In genomic region chr7:139683137-139683871, GRCh38 we compare ENCODE assay signal across 9 cellular contexts.
DNase-seq lines count a peak whose midpoint lies in the region; ATAC-seq and TF ChIP-seq lines count a peak whose summit lies in the region.
"Had no signal": no experiment of that assay in that cellular context is flagged by ENCODE, and none has a peak within 500 bp of the region (broad histone marks: within the 10 kb centered on the region; RNA-seq: fewer than 3 reads in every experiment).

No MANE protein-coding gene starts in this region.

- no peak for TF ChIP-seq CTCF in PC-9 (conservative IDR thresholded peaks at IDR 0.05)

- H3K9me2 ChIP-seq in PC-9 (ENCODE audit: insufficient read depth) = no peaks in the 10 kb centered on the region

- H3K27me3 ChIP-seq in PC-9 (ENCODE audit: insufficient read depth, low read depth) = no peaks in the 10 kb centered on the region

- intact Hi-C loops in PC-9 (cut with micrococcal nuclease; ENCODE audit: unreplicated experiment) (no loop called here), Right ventricle myocardium superior (cut with DNase I) (no loop called here)

- H3K27me3 Mint-ChIP-seq in activated CD8-positive, alpha-beta memory T cell treated with anti-CD3 and anti-CD28 coated beads, Interleukin-2, amount 10 ng/mL, durations not matched to agents 7 days and 5 days = no peaks in the 10 kb centered on the region

- no peaks in the 10 kb centered on the region for H4K20me1 ChIP-seq in PC-9 (ENCODE audit: insufficient read depth)

- POLR2A ChIA-PET in PC-9 (lab: Charles Lee; ENCODE audit: unreplicated experiment) = no interaction called here

- H3K79me2 ChIP-seq in PC-9 (ENCODE audit: low read depth) = no peaks in the 10 kb centered on the region

- no peak for DNase-seq in activated CD8-positive, alpha-beta memory T cell treated with anti-CD3 and anti-CD28 coated beads, Interleukin-2, amount 10 ng/mL, durations not matched to agents 7 days and 5 days
- DNase-seq in activated CD8-positive, alpha-beta memory T cell treated with anti-CD3 and anti-CD28 coated beads, Interleukin-2, amount 50 U/mL, for 4 hours = no peak
- DNase-seq in PC-9 (no peak), Right ventricle myocardium superior (no peak), substantia nigra (lab: John Stamatoyannopoulos, UW) (no peak), NCI-H1048 (lab: John Stamatoyannopoulos, UW) (no peak)
- no peak for DNase-seq in stimulated activated CD4-positive, alpha-beta T cell treated with anti-CD3 and anti-CD28 coated beads, Interleukin-4, amount 100 ng/mL, for 24 hours

- peaks cover 40% of the 10 kb centered on the region for H3K36me3 Mint-ChIP-seq in activated CD8-positive, alpha-beta memory T cell treated with anti-CD3 and anti-CD28 coated beads, Interleukin-2, amount 10 ng/mL, durations not matched to agents 7 days and 5 days

- peak overlapping the region; percentile 91 for H3K27ac Mint-ChIP-seq in activated CD8-positive, alpha-beta memory T cell treated with anti-CD3 and anti-CD28 coated beads, Interleukin-2, amount 10 ng/mL, durations not matched to agents 7 days and 5 days

- peak overlapping the region; percentile 29 for H3K4me3 Mint-ChIP-seq in activated CD8-positive, alpha-beta memory T cell treated with anti-CD3 and anti-CD28 coated beads, Interleukin-2, amount 10 ng/mL, durations not matched to agents 7 days and 5 days

- no peak for ATAC-seq in activated CD8-positive, alpha-beta memory T cell treated with anti-CD3 and anti-CD28 coated beads, Interleukin-2, amount 10 ng/mL, durations not matched to agents 7 days and 5 days
- ATAC-seq in Right ventricle myocardium superior (ENCODE audit: poor library complexity) = peak; percentile 24
- ATAC-seq in HG03196 (IDR thresholded peaks at IDR 0.05; ENCODE audit: unreplicated experiment) = no peak

- H3K4me3 ChIP-seq in PC-9 = no peak overlapping the region

- BruUV-seq in PC-9 (replicated peaks; lab: Mats Ljungman, UMichigan) = TSS peak; percentile 37

- CTCF ChIA-PET in activated CD8-positive, alpha-beta memory T cell treated with anti-CD3 and anti-CD28 coated beads, Interleukin-2, amount 10 ng/mL, durations not matched to agents 7 days and 5 days (lab: Charles Lee) = interaction anchor here (0.7 to 1.0 kb wide), 3 partner anchors 10 to 95 kb away, joined by 3 read pairs; no protein-coding TSS in a partner anchor
- CTCF ChIA-PET in PC-9 (lab: Charles Lee) = no interaction called here

- no peak overlapping the region for H2AFZ ChIP-seq in PC-9
- H2AFZ ChIP-seq: parathyroid adenoma had no signal

- H3K9me3 ChIP-seq in PC-9 (ENCODE audit: insufficient read depth, low read depth) = peaks cover 7% of the 10 kb centered on the region

- no peak overlapping the region for H3K4me2 ChIP-seq in PC-9

- H3K27ac ChIP-seq in PC-9 (no peak overlapping the region), substantia nigra (ENCODE audit: low read depth, low read length, poor library complexity, severe bottlenecking) (peak overlapping the region; percentile 75)
- H3K27ac ChIP-seq: parathyroid adenoma had no signal

- no peaks in the 10 kb centered on the region for H3F3A ChIP-seq in PC-9 (ENCODE audit: insufficient read depth, low read depth)

- peaks cover 60% of the 10 kb centered on the region for H3K4me1 Mint-ChIP-seq in activated CD8-positive, alpha-beta memory T cell treated with anti-CD3 and anti-CD28 coated beads, Interleukin-2, amount 10 ng/mL, durations not matched to agents 7 days and 5 days

- H3K9me3 Mint-ChIP-seq in activated CD8-positive, alpha-beta memory T cell treated with anti-CD3 and anti-CD28 coated beads, Interleukin-2, amount 10 ng/mL, durations not matched to agents 7 days and 5 days (ENCODE audit: low read depth) = peaks cover 11% of the 10 kb centered on the region

- H3K4me1 ChIP-seq in PC-9 (replicated peaks; ENCODE audit: insufficient read depth) = 0 out of 2 replicates have a peak, but pooled peaks cover 3% of the 10 kb centered on the region

- no peaks in the 10 kb centered on the region for H3K36me3 ChIP-seq in PC-9 (ENCODE audit: low read depth)
